9 cellular contexts compared by ENCODE assay signal in the genomic region with DNA sequence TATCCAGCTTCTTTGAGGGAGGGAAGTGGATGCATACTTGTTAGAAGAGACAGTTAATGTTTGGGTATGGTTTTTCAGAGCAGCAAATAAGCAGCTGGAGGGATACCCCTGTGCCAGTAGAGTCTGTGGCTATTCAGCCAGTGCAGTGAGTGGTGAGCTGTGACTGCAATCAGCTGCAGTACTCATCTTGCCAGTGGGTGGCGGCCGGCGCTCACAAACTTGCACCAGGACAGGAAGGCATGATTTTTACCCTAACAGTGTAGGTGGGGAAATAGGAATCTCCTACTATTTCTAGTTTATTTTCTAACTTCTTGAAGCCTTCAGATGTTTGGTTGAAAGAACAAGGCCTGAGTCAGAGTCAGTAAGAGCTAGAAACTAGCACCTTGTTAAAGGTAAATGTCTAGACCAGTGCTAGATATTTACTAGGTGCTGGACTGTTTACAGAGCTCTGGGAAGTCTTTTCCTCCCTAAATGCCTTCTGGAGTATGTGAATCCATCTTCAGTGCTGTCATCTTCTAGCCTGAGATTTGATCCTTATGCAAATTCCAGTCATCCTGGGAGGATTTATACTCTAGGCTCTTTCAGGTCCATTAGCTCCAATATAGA. TPM values are rescaled to one million over a fixed set of nuclear protein-coding genes. Genes with fewer than 3 reads are reported as not detected.
DNase-seq lines count a peak whose midpoint lies in the region; ATAC-seq and TF ChIP-seq lines count a peak whose summit lies in the region.
"Had no signal": no experiment of that assay in that cellular context is flagged by ENCODE, and none has a peak within 500 bp of the region (broad histone marks: within the 10 kb centered on the region; RNA-seq: fewer than 3 reads in every experiment).

No MANE protein-coding gene starts in this region.

- TF ChIP-seq CTCF in SU-DHL-6 (IDR thresholded peaks at IDR 0.05; ENCODE audit: insufficient read depth, low read length, poor library complexity, severe bottlenecking) (peak; percentile 66), adrenal gland (IDR thresholded peaks at IDR 0.05) (peak; percentile 79 to 95 (median 86)), right atrium auricular region (IDR thresholded peaks at IDR 0.05) (peak; percentile 70 to 92), gastrocnemius medialis (IDR thresholded peaks at IDR 0.05 in 4 of 5, conservative IDR thresholded peaks at IDR 0.05 in 1 of 5) (peak; percentile 84 to 92 (median 88))

- no peak overlapping the region for H3K9ac ChIP-seq in SU-DHL-6 (ENCODE audit: low read length)

- no peaks in the 10 kb centered on the region for H3K79me2 ChIP-seq in SU-DHL-6 (ENCODE audit: insufficient read depth, low read length)

- H3K4me1 ChIP-seq in adrenal gland (replicated peaks in 1 of 2), result no peaks in the 10 kb centered on the region
- H3K4me1 ChIP-seq in right atrium auricular region, result peaks cover 0 to 24% of the 10 kb centered on the region in 2 donors
- H3K4me1 ChIP-seq in gastrocnemius medialis, result peaks cover 12 to 19% of the 10 kb centered on the region in 2 donors

- H3K4me3 ChIP-seq in SU-DHL-6 (ENCODE audit: insufficient read depth, low read length, poor library complexity, severe bottlenecking) (no peak overlapping the region), adrenal gland (no peak overlapping the region), right atrium auricular region (no peak overlapping the region), gastrocnemius medialis (no peak overlapping the region)

- H3F3A ChIP-seq in SU-DHL-6 (ENCODE audit: insufficient read depth), result no peaks in the 10 kb centered on the region

- H4K20me1 ChIP-seq in SU-DHL-6 (ENCODE audit: low read depth, low read length), result no peaks in the 10 kb centered on the region

- no peaks in the 10 kb centered on the region for H3K9me2 ChIP-seq in SU-DHL-6 (replicated peaks; ENCODE audit: insufficient read depth, low read length)

- DNase-seq in DMS53 treated with DMSO at 0.1 percent for 48 hours (lab: John Stamatoyannopoulos, UW; ENCODE audit: unreplicated experiment) (peak; percentile 23), adrenal gland (peak; percentile 63 to 89 (median 79)), right atrium auricular region (ENCODE audit: low spot score) (peak; percentile 90), gastrocnemius medialis (peak; percentile 49 to 62), NCI-H128 (lab: John Stamatoyannopoulos, UW; ENCODE audit: unreplicated experiment) (no peak)

- in situ Hi-C loops in gastrocnemius medialis (cut with MboI; ENCODE audit: low sequenced_read_pairs in 4 of 4), result loop anchor here (5.0 to 25.0 kb wide), 4 partner anchors 42 to 577 kb away; no protein-coding TSS in a partner anchor

- WGBS in adrenal gland, 4 donors, result 0 to 4% (median 1%) methylated on average over 3 of the region's 3 CpGs

- H3K27me3 ChIP-seq in SU-DHL-6 (ENCODE audit: low read length) (no peaks in the 10 kb centered on the region), adrenal gland (no peaks in the 10 kb centered on the region), right atrium auricular region (no peaks in the 10 kb centered on the region), gastrocnemius medialis (no peaks in the 10 kb centered on the region)

- no peak overlapping the region for H3K4me2 ChIP-seq in SU-DHL-6 (ENCODE audit: low read depth, low read length, poor library complexity, severe bottlenecking)

- TF ChIP-seq POLR2A in adrenal gland (IDR thresholded peaks at IDR 0.05), result no peak
- no peak for TF ChIP-seq POLR2A in gastrocnemius medialis (IDR thresholded peaks at IDR 0.05)

- ATAC-seq in GM19455 (IDR thresholded peaks at IDR 0.05; ENCODE audit: unreplicated experiment) (peak; percentile 76), HG03565 (IDR thresholded peaks at IDR 0.05; ENCODE audit: unreplicated experiment) (peak; percentile 65), gastrocnemius medialis (peak; percentile 68 to 72)

- H2AFZ ChIP-seq in SU-DHL-6 (ENCODE audit: low read depth, low read length, severe bottlenecking), result no peak overlapping the region

- H3K36me3 ChIP-seq in SU-DHL-6 (ENCODE audit: low read length) (no peaks in the 10 kb centered on the region), adrenal gland (replicated peaks in 1 of 2) (no peaks in the 10 kb centered on the region), right atrium auricular region (no peaks in the 10 kb centered on the region), gastrocnemius medialis (no peaks in the 10 kb centered on the region)

- H3K9me3 ChIP-seq in SU-DHL-6 (ENCODE audit: insufficient read depth, low read length), result no peaks in the 10 kb centered on the region
- H3K9me3 ChIP-seq in adrenal gland (replicated peaks in 1 of 3), result no peaks in the 10 kb centered on the region
- H3K9me3 ChIP-seq in right atrium auricular region, result no peaks in the 10 kb centered on the region
- no peaks in the 10 kb centered on the region for H3K9me3 ChIP-seq in gastrocnemius medialis

- intact Hi-C loops in adrenal gland (cut with DNase I) (loop anchor here (2.0 to 5.0 kb wide), 3 partner anchors 42 to 347 kb away; a partner anchor contains a TSS), gastrocnemius medialis (cut with DNase I; ENCODE audit: low total_unique reads) (loop anchor here (1.0 kb wide), 3 partner anchors 41 to 585 kb away; no protein-coding TSS in a partner anchor)

- H3K27ac ChIP-seq in SU-DHL-6 (ENCODE audit: low read depth, low read length) (no peak overlapping the region), adrenal gland (no peak overlapping the region), right atrium auricular region (no peak overlapping the region), gastrocnemius medialis (peak overlapping the region in 3 of 4 donors; percentile 5 to 92 (median 11))
- H3K27ac ChIP-seq: epithelial cell of prostate had no signal

RNA-seq across cellular contexts. Expression of a gene that starts 23.6 kb away (rescaled TPM):
- total RNA-seq in adrenal gland (10 to 100 TPM in 5 of 8 donors, 1 to 10 TPM in 3; 4.0 to 34.3 (median 11.4) TPM), right atrium auricular region (10 to 100 TPM; 29.1 to 31.1 TPM), gastrocnemius medialis (10 to 100 TPM; 15.9 to 29.7 (median 22.5) TPM)
- 10 to 100 TPM in 1 of 3 donors, 1 to 10 TPM in 2; 6.3 to 14.1 (median 6.8) TPM for polyA plus RNA-seq in adrenal gland

Comparison
In these comparisons a context has a peak if more than half of its experiments do, and no peak if none do; other contexts are left out.
1. H3K27ac ChIP-seq: peak in gastrocnemius medialis (3 of 4); none in SU-DHL-6 (single experiment), adrenal gland (0 of 5) and right atrium auricular region (0 of 2).
2. Peak in every context shown above with its lines, with median percentiles within 50 percentile points of each other: ATAC-seq and CTCF ChIP-seq.